In genomic region chr5:171569065-171569712, GRCh38 we compare ENCODE assay signal across 18 cellular contexts.
A peak's percentile ranks its signal among the peaks of the same experiment; 100 is the strongest.
DNase-seq lines count a peak whose midpoint lies in the region; ATAC-seq, FAIRE-seq and TF ChIP-seq lines count a peak whose summit lies in the region.
"Had no signal": no experiment of that assay in that cellular context is flagged by ENCODE, and none has a peak within 500 bp of the region (broad histone marks: within the 10 kb centered on the region; RNA-seq: fewer than 3 reads in every experiment).

No MANE protein-coding gene starts in this region.

- no peak overlapping the region for H3K9ac ChIP-seq in endothelial cell of umbilical vein (replicated peaks; ENCODE audit: extremely low read depth, insufficient read depth, low read length)
- H3K9ac ChIP-seq: BLaER1 treated with 17β-estradiol and CSF1 and Interleukin-3, amounts not matched to agents 10 nM and 100 nM had no signal

- TF ChIP-seq EP300 in A549 (IDR thresholded peaks at IDR 0.05): no peak

- no peaks in the 10 kb centered on the region for H3K79me2 ChIP-seq in endothelial cell of umbilical vein (ENCODE audit: control insufficient read depth, insufficient read depth, low read length)

- H3K27ac ChIP-seq in A549: no peak overlapping the region
- no peak overlapping the region for H3K27ac ChIP-seq in HEK293 (ENCODE audit: extremely low read depth, low read depth, low read length)
- no peak overlapping the region for H3K27ac ChIP-seq in endothelial cell of umbilical vein (ENCODE audit: insufficient read depth, low read depth, low read length)
- H3K27ac ChIP-seq: BLaER1 treated with 17β-estradiol and CSF1 and Interleukin-3, amounts not matched to agents 10 nM and 100 nM had no signal

- H3K36me3 ChIP-seq in HEK293 (ENCODE audit: control insufficient read depth in 2 of 2, insufficient read depth in 1 of 2, low read length in 2 of 2) (no peaks in the 10 kb centered on the region), bronchial epithelial cell (ENCODE audit: control insufficient read depth, insufficient read depth, low read length) (no peaks in the 10 kb centered on the region), endothelial cell of umbilical vein (ENCODE audit: control insufficient read depth in 2 of 2, extremely low read depth in 1 of 2, insufficient read depth in 2 of 2, low read length in 2 of 2) (no peaks in the 10 kb centered on the region)
- H3K36me3 ChIP-seq: BLaER1 treated with 17β-estradiol and CSF1 and Interleukin-3, amounts not matched to agents 10 nM and 100 nM had no signal

- DNase-seq in A549 (ENCODE audit: low read depth in 1 of 2, low spot score in 1 of 2) (no peak), bronchial epithelial cell (ENCODE audit: low read depth) (peak; percentile 15), endothelial cell of umbilical vein (ENCODE audit: low read depth, low spot score) (peak; percentile 54), activated T-cell treated with anti-CD3 and anti-CD28 coated beads for 4 hours (no peak)
- DNase-seq in stimulated activated CD8-positive, alpha-beta memory T cell treated with anti-CD3 and anti-CD28 coated beads, Interleukin-4, amount 100 ng/mL, for 48 hours: no peak
- DNase-seq: 8988T; Calu3; CD8-positive, alpha-beta T cell; GDM1; HCEC 1CT; HFFc6 had no signal

- ATAC-seq in A549: no peak
- ATAC-seq in GM21786 (IDR thresholded peaks at IDR 0.05; ENCODE audit: unreplicated experiment): no peak
- ATAC-seq: CD8-positive, alpha-beta T cell; GM23338 had no signal

- H2AFZ ChIP-seq in endothelial cell of umbilical vein (ENCODE audit: low read depth, low read length): no peak overlapping the region

- POLR2A ChIA-PET in A549 (lab: Yijun Ruan, JAX): no interaction called here
- POLR2A ChIA-PET in HEK293 (lab: Yijun Ruan, JAX): interaction anchor here (0.6 kb wide), 1 partner anchor 182 kb away, joined by 4 read pairs; no protein-coding TSS in a partner anchor
- POLR2A ChIA-PET in endothelial cell of umbilical vein (lab: Charles Lee): no interaction called here

- intact Hi-C loops in endothelial cell of umbilical vein (cut with micrococcal nuclease): loop anchor here (1.0 kb wide), 1 partner anchor 27 kb away; no protein-coding TSS in a partner anchor

- dilution Hi-C loops in endothelial cell of umbilical vein (cut with MboI; ENCODE audit: extremely low pct_ligation_motif_present, low sequenced_read_pairs): no loop called here

- TF ChIP-seq RAD21 in A549 (conservative IDR thresholded peaks at IDR 0.05 in 1 of 2, IDR thresholded peaks at IDR 0.05 in 1 of 2): no peak

- CTCF ChIA-PET in A549 (lab: Yijun Ruan, JAX) (no interaction called here), HEK293 (lab: Yijun Ruan, JAX) (interaction anchor here (0.7 to 1.0 kb wide), 2 partner anchors 8 to 253 kb away, joined by 3 to 5 read pairs; no protein-coding TSS in a partner anchor), endothelial cell of umbilical vein (lab: Charles Lee) (interaction anchor here (0.8 to 0.9 kb wide), 2 partner anchors 26 to 150 kb away, joined by 3 to 4 read pairs; partner anchors contain the start of gene FGF18)

- no peaks in the 10 kb centered on the region for H4K20me1 ChIP-seq in endothelial cell of umbilical vein (replicated peaks; ENCODE audit: control insufficient read depth, extremely low read depth, insufficient read depth, low read length)
- H4K20me1 ChIP-seq: BLaER1 treated with 17β-estradiol and CSF1 and Interleukin-3, amounts not matched to agents 10 nM and 100 nM had no signal

- no peak overlapping the region for H3K4me2 ChIP-seq in A549
- H3K4me2 ChIP-seq in endothelial cell of umbilical vein (ENCODE audit: insufficient read depth, low read length): no peak overlapping the region
- H3K4me2 ChIP-seq: BLaER1 treated with 17β-estradiol and CSF1 and Interleukin-3, amounts not matched to agents 10 nM and 100 nM; GM23338 had no signal

- TF ChIP-seq CTCF in A549 (IDR thresholded peaks at IDR 0.05) (no peak), HEK293 (tag by site-specific recombination; IDR thresholded peaks at IDR 0.05) (no peak), bronchial epithelial cell (IDR thresholded peaks at IDR 0.05; ENCODE audit: insufficient read depth, low read length, severe bottlenecking) (no peak), endothelial cell of umbilical vein (IDR thresholded peaks at IDR 0.05; ENCODE audit: extremely low read depth in 1 of 2, insufficient read depth in 1 of 2, low read depth in 1 of 2, low read length in 2 of 2) (no peak)

- no peaks in the 10 kb centered on the region for H3K9me1 ChIP-seq in endothelial cell of umbilical vein (replicated peaks; ENCODE audit: control insufficient read depth, extremely low read depth, insufficient read depth, low read length)

- FAIRE-seq in A549 (lab: Jason Lieb, UNC) (no peak), bronchial epithelial cell (lab: Jason Lieb, UNC) (no peak), endothelial cell of umbilical vein (lab: Jason Lieb, UNC) (peak; percentile 40)
- FAIRE-seq: GM12892, GM18507, H54 had no signal

- H3K9me3 ChIP-seq in A549: peaks cover 26% of the 10 kb centered on the region
- H3K9me3 ChIP-seq in HEK293 (ENCODE audit: control insufficient read depth, insufficient read depth, low read depth, low read length): no peaks in the 10 kb centered on the region
- H3K9me3 ChIP-seq in endothelial cell of umbilical vein (replicated peaks; ENCODE audit: control insufficient read depth, insufficient read depth, low read length): no peaks in the 10 kb centered on the region

- 0% methylated on average over 1 of the region's 1 CpG for WGBS in A549 (ENCODE audit: missing lambda C conversion rate)

- H3K27me3 ChIP-seq in bronchial epithelial cell (ENCODE audit: control insufficient read depth, insufficient read depth, low read length) (no peaks in the 10 kb centered on the region), endothelial cell of umbilical vein (ENCODE audit: control insufficient read depth in 2 of 2, insufficient read depth in 2 of 2, low read length in 2 of 2) (peaks cover 0 to 2% of the 10 kb centered on the region in 2 experiments)
- H3K27me3 ChIP-seq: BLaER1 treated with 17β-estradiol and CSF1 and Interleukin-3, amounts not matched to agents 10 nM and 100 nM had no signal

- no peak for TF ChIP-seq POLR2A in A549 (IDR thresholded peaks at IDR 0.05; ENCODE audit: low read length)
- no peak for TF ChIP-seq POLR2A in endothelial cell of umbilical vein (IDR thresholded peaks at IDR 0.05; ENCODE audit: low read depth, low read length)

- BruUV-seq in endothelial cell of umbilical vein (replicated peaks; lab: Mats Ljungman, UMichigan): no TSS peak

- H3K4me3 ChIP-seq in A549: no peak overlapping the region
- no peak overlapping the region for H3K4me3 ChIP-seq in HEK293 (ENCODE audit: low read depth, low read length)
- no peak overlapping the region for H3K4me3 ChIP-seq in bronchial epithelial cell (ENCODE audit: low read depth, low read length)
- no peak overlapping the region for H3K4me3 ChIP-seq in endothelial cell of umbilical vein (replicated peaks in 1 of 3; ENCODE audit: insufficient read depth in 1 of 3, low read depth in 1 of 3, low read length in 3 of 3)
- H3K4me3 ChIP-seq: BLaER1 treated with 17β-estradiol and CSF1 and Interleukin-3, amounts not matched to agents 10 nM and 100 nM; GM23338 had no signal

- H3K4me1 ChIP-seq in A549 (no peaks in the 10 kb centered on the region), HEK293 (ENCODE audit: control insufficient read depth, insufficient read depth, low read length) (no peaks in the 10 kb centered on the region), endothelial cell of umbilical vein (ENCODE audit: control insufficient read depth, extremely low read depth, insufficient read depth, low read length) (peaks cover 18% of the 10 kb centered on the region)
- H3K4me1 ChIP-seq: BLaER1 treated with 17β-estradiol and CSF1 and Interleukin-3, amounts not matched to agents 10 nM and 100 nM had no signal

TF ChIP-seq in A549, 52 proteins besides CTCF, POLR2A, EP300 and RAD21 (continues in another document):
- TF ChIP-seq E2F6 (IDR thresholded peaks at IDR 0.05; ENCODE audit: borderline replicate concordance, low read depth) (no peak), NPAS2 (CRISPR knock-in tag; IDR thresholded peaks at IDR 0.05; ENCODE audit: borderline replicate concordance) (no peak), EHMT2 (IDR thresholded peaks at IDR 0.05; ENCODE audit: low read depth) (no peak), TP53 (CRISPR knock-in tag; IDR thresholded peaks at IDR 0.05) (no peak), BHLHE40 (IDR thresholded peaks at IDR 0.05; ENCODE audit: low read depth, low read length) (no peak), CBX8 (IDR thresholded peaks at IDR 0.05) (no peak)

TF ChIP-seq in HEK293, 187 proteins besides CTCF, POLR2A, EP300 and RAD21:
- TF ChIP-seq ZNF776 (tag by site-specific recombination; IDR thresholded peaks at IDR 0.05; ENCODE audit: borderline replicate concordance) (no peak), ZNF558 (tag by site-specific recombination; IDR thresholded peaks at IDR 0.05) (peak; percentile 97)

TF ChIP-seq in endothelial cell of umbilical vein, 7 proteins besides CTCF, POLR2A, EP300 and RAD21:
- TF ChIP-seq FOS (IDR thresholded peaks at IDR 0.05; ENCODE audit: borderline replicate concordance, insufficient read depth, low read length) (peak; percentile 59), MAX (IDR thresholded peaks at IDR 0.05; ENCODE audit: insufficient read depth, insufficient read length) (no peak), GATA2 (IDR thresholded peaks at IDR 0.05; ENCODE audit: insufficient read depth, insufficient read length, low read depth, low read length) (no peak), JUN (IDR thresholded peaks at IDR 0.05; ENCODE audit: borderline replicate concordance, insufficient read depth, insufficient read length, low read depth) (no peak)

Comparison
In these comparisons a context has a peak if more than half of its experiments do, and no peak if none do; other contexts are left out.
1. DNase-seq: peak in bronchial epithelial cell (single experiment) and endothelial cell of umbilical vein (single experiment); none in A549 (0 of 2), activated T-cell treated with anti-CD3 and anti-CD28 coated beads for 4 hours (single experiment) and stimulated activated CD8-positive, alpha-beta memory T cell treated with anti-CD3 and anti-CD28 coated beads, Interleukin-4, amount 100 ng/mL, for 48 hours (single experiment).